19 cellular contexts compared by ENCODE assay signal in the genomic region with DNA sequence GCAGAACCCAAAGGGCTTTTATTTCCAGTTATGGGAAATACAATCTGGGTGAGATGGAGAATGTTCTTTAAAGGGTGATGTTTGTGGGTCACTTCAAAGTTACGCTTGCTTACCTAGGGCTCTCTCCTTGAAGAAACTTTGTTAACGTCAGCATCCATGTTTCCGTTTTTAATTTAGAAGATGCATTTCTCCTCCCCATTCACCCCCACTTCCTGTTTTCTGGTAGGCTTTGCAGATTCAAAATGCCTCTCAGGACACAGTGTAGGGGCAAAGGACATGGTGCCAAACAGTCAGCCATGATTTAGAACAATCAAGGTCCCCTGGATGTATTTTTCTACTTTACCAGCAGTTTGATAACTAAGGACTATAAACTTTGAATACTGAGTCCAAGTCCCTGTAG. TPM values are rescaled to one million over a fixed set of nuclear protein-coding genes. Genes with fewer than 3 reads are reported as not detected.
DNase-seq lines count a peak whose midpoint lies in the region; ATAC-seq, FAIRE-seq and TF ChIP-seq lines count a peak whose summit lies in the region.
"Had no signal": no experiment of that assay in that cellular context is flagged by ENCODE, and none has a peak within 500 bp of the region (broad histone marks: within the 10 kb centered on the region; RNA-seq: fewer than 3 reads in every experiment).

No MANE protein-coding gene starts in this region.

- H2BK20ac ChIP-seq in H1 (ENCODE audit: low read length), result no peak overlapping the region

- H3K4ac ChIP-seq in H1 (replicated peaks; ENCODE audit: insufficient read length, low read depth, low read length), result no peak overlapping the region

- no peak overlapping the region for H3K9ac ChIP-seq in OCI-LY3 (ENCODE audit: low read length)
- H3K9ac ChIP-seq in H1 (replicated peaks in 1 of 4; ENCODE audit: extremely low read depth in 1 of 4, low read depth in 3 of 4, low read length in 3 of 4), result no peak overlapping the region

- no peak overlapping the region for H3K23ac ChIP-seq in H1 (ENCODE audit: insufficient read length)

- FAIRE-seq in H1 (lab: Jason Lieb, UNC) (no peak), RCC 7860 (lab: Jason Lieb, UNC) (no peak)
- FAIRE-seq: GM19239, H54 had no signal

- TF ChIP-seq RAD21 in H1 (IDR thresholded peaks at IDR 0.05 in 1 of 2, conservative IDR thresholded peaks at IDR 0.05 in 1 of 2; ENCODE audit: low read depth in 2 of 2, low read length in 2 of 2), result no peak

- H3K4me1 Mint-ChIP-seq in nephron, result peaks cover 11% of the 10 kb centered on the region
- no peaks in the 10 kb centered on the region for H3K4me1 Mint-ChIP-seq in activated T-helper 17 cell treated with anti-CD3 and anti-CD28 coated beads, Interleukin-2, amount 50 U/mL, for 72 hours
- H3K4me1 Mint-ChIP-seq: CD4-positive, alpha-beta memory T cell had no signal

- H2BK15ac ChIP-seq in H1 (ENCODE audit: low read length), result no peak overlapping the region

- H3K9me3 Mint-ChIP-seq in nephron, result no peaks in the 10 kb centered on the region
- H3K9me3 Mint-ChIP-seq in activated T-helper 17 cell treated with anti-CD3 and anti-CD28 coated beads, Interleukin-2, amount 50 U/mL, for 72 hours, result no peaks in the 10 kb centered on the region
- H3K9me3 Mint-ChIP-seq: CD4-positive, alpha-beta memory T cell; GM23338 had no signal

- H2AFZ ChIP-seq in OCI-LY3 (ENCODE audit: low read depth, low read length), result no peak overlapping the region
- H2AFZ ChIP-seq in H1 (ENCODE audit: low read length), result 0 out of 2 replicates have a peak overlapping the region, but pooled peaks have one; percentile 59
- H2AFZ ChIP-seq: GM23338 had no signal

- H4K91ac ChIP-seq in H1 (replicated peaks; ENCODE audit: insufficient read length, low read length), result no peak overlapping the region

- H3K4me2 ChIP-seq in OCI-LY3 (ENCODE audit: low read length) (peak overlapping the region; percentile 72), H1 (ENCODE audit: insufficient read depth in 1 of 2, low read depth in 2 of 2, low read length in 2 of 2) (no peak overlapping the region)
- H3K4me2 ChIP-seq: GM23338 had no signal

- 95% methylated on average over 3 of the region's 3 CpGs; no CpG with 5 or more reads in 1 of the 2 experiments for WGBS in H1 (ENCODE audit: extremely low coverage in 1 of 2, insufficient coverage in 1 of 2, insufficient read length in 1 of 2, insufficient replicate concordance in 2 of 2, low coverage in 1 of 2, low lambda C conversion rate in 2 of 2, missing lambda C conversion rate in 1 of 2), 2 experiments

- no peak overlapping the region for H2AK5ac ChIP-seq in H1 (ENCODE audit: low read depth, low read length)

- H3K79me1 ChIP-seq in H1 (ENCODE audit: low read depth, low read length), result no peaks in the 10 kb centered on the region

- no peak overlapping the region for H2BK5ac ChIP-seq in H1 (ENCODE audit: low read depth, low read length)

- H3K36me3 Mint-ChIP-seq in nephron (ENCODE audit: low read depth), result no peaks in the 10 kb centered on the region
- H3K36me3 Mint-ChIP-seq in activated T-helper 17 cell treated with anti-CD3 and anti-CD28 coated beads, Interleukin-2, amount 50 U/mL, for 72 hours (ENCODE audit: low read depth), result no peaks in the 10 kb centered on the region
- H3K36me3 Mint-ChIP-seq: CD4-positive, alpha-beta memory T cell had no signal

- H3K27me3 Mint-ChIP-seq in nephron (ENCODE audit: low read depth), result no peaks in the 10 kb centered on the region
- H3K27me3 Mint-ChIP-seq in activated T-helper 17 cell treated with anti-CD3 and anti-CD28 coated beads, Interleukin-2, amount 50 U/mL, for 72 hours, result peaks cover 5% of the 10 kb centered on the region

- TF ChIP-seq CTCF in OCI-LY3 (IDR thresholded peaks at IDR 0.05; ENCODE audit: low read depth, low read length) (no peak), H1 (IDR thresholded peaks at IDR 0.05; ENCODE audit: control extremely low read depth in 1 of 3, insufficient read depth in 1 of 3, low read depth in 1 of 3, low read length in 3 of 3) (no peak), nephron (IDR thresholded peaks at IDR 0.05; ENCODE audit: unreplicated experiment in 3 of 3) (no peak)

- H3K79me2 ChIP-seq in OCI-LY3 (ENCODE audit: low read length) (no peaks in the 10 kb centered on the region), H1 (ENCODE audit: control insufficient read depth in 1 of 2, insufficient read depth in 2 of 2, low read length in 2 of 2) (no peaks in the 10 kb centered on the region)

- CTCF ChIA-PET in H1 (lab: Charles Lee; ENCODE audit: partially characterized antibody), result no interaction called here

- peak overlapping the region; percentile 64 to 76 (median 76) for H3K27ac Mint-ChIP-seq in nephron
- no peak overlapping the region for H3K27ac Mint-ChIP-seq in activated T-helper 17 cell treated with anti-CD3 and anti-CD28 coated beads, Interleukin-2, amount 50 U/mL, for 72 hours
- H3K27ac Mint-ChIP-seq: CD4-positive, alpha-beta memory T cell; GM23338 had no signal

- no peak overlapping the region for H3K56ac ChIP-seq in H1 (replicated peaks; ENCODE audit: insufficient read length, low read depth, low read length)

- DNase-seq in RPMI8226 (peak; percentile 59), H1 (ENCODE audit: low read depth in 1 of 2, low spot score in 2 of 2) (no peak), H7 (no peak), NCI-H524 treated with DMSO at 0.1 percent for 48 hours (lab: John Stamatoyannopoulos, UW) (no peak), RCC 7860 (ENCODE audit: low spot score) (no peak)
- DNase-seq: C1 segment of cervical spinal cord; Calu3; CD4-positive, alpha-beta memory T cell; COR-L47; DMS53; DMS79 treated with DMSO at 0.1 percent for 48 hours; GF-D8; HCEC 1CT had no signal

- H3K4me3 Mint-ChIP-seq in nephron, result no peak overlapping the region
- H3K4me3 Mint-ChIP-seq in activated T-helper 17 cell treated with anti-CD3 and anti-CD28 coated beads, Interleukin-2, amount 50 U/mL, for 72 hours, result no peak overlapping the region
- H3K4me3 Mint-ChIP-seq: CD4-positive, alpha-beta memory T cell; GM23338 had no signal

- H3K36me3 ChIP-seq in OCI-LY3 (replicated peaks; ENCODE audit: low read depth, low read length), result no peaks in the 10 kb centered on the region
- H3K36me3 ChIP-seq in H1 (ENCODE audit: control insufficient read depth in 2 of 4, insufficient read depth in 4 of 4, low read length in 3 of 4), result no peaks in the 10 kb centered on the region
- no peaks in the 10 kb centered on the region for H3K36me3 ChIP-seq in H7 (replicated peaks; ENCODE audit: control insufficient read depth, insufficient read depth, low read length)

- no peak overlapping the region for H3K14ac ChIP-seq in H1 (ENCODE audit: insufficient read length)

- no peak overlapping the region for H3K18ac ChIP-seq in H1 (ENCODE audit: extremely low read depth, low read length)

- H3K9me3 ChIP-seq in OCI-LY3 (ENCODE audit: insufficient read depth, low read length) (no peaks in the 10 kb centered on the region), H1 (ENCODE audit: insufficient read depth in 2 of 2, low read depth in 1 of 2, low read length in 1 of 2) (no peaks in the 10 kb centered on the region)

- no peak overlapping the region for H2BK12ac ChIP-seq in H1 (ENCODE audit: low read depth, low read length)

- no peak overlapping the region for H2BK120ac ChIP-seq in H1 (replicated peaks; ENCODE audit: low read depth, low read length)

- no peaks in the 10 kb centered on the region for H4K20me1 ChIP-seq in OCI-LY3 (ENCODE audit: insufficient read depth, low read length)
- no peaks in the 10 kb centered on the region for H4K20me1 ChIP-seq in H1 (replicated peaks in 1 of 2; ENCODE audit: control insufficient read depth in 1 of 2, insufficient read depth in 2 of 2, low read length in 2 of 2)

- no peak for TF ChIP-seq POLR2A in H1 (IDR thresholded peaks at IDR 0.05; ENCODE audit: control extremely low read depth in 1 of 2, low read depth in 2 of 2, low read length in 2 of 2)

- H4K5ac ChIP-seq in H1 (ENCODE audit: insufficient read length, low read depth, low read length), result no peak overlapping the region

- no peaks in the 10 kb centered on the region for H3K23me2 ChIP-seq in H1 (ENCODE audit: low read depth, low read length)

- H3K4me3 ChIP-seq in OCI-LY3 (ENCODE audit: low read length), result no peak overlapping the region
- no peak overlapping the region for H3K4me3 ChIP-seq in H1 (ENCODE audit: extremely low read depth in 1 of 4, insufficient read depth in 2 of 4, low read depth in 3 of 4, low read length in 4 of 4)
- H3K4me3 ChIP-seq in H7 (ENCODE audit: insufficient read depth, low read depth, low read length), result no peak overlapping the region
- H3K4me3 ChIP-seq: GM23338 had no signal

- H3K4me1 ChIP-seq in OCI-LY3 (ENCODE audit: low read length) (peaks cover 34% of the 10 kb centered on the region), H1 (replicated peaks in 1 of 4; ENCODE audit: control insufficient read depth in 3 of 4, insufficient read depth in 4 of 4, low read length in 3 of 4) (peaks cover 0 to 7% (median 3%) of the 10 kb centered on the region in 4 experiments; a peak in 4 of 7 replicates)

- TF ChIP-seq EP300 in H1 (IDR thresholded peaks at IDR 0.05; ENCODE audit: borderline replicate concordance in 1 of 2, low read depth in 2 of 2, low read length in 2 of 2), result no peak

- H4K8ac ChIP-seq in H1 (ENCODE audit: extremely low read depth, insufficient read depth, low read length), result no peak overlapping the region

- H3K27ac ChIP-seq in OCI-LY3 (ENCODE audit: low read length), result no peak overlapping the region
- H3K27ac ChIP-seq in H1 (ENCODE audit: low read depth, low read length), result no peak overlapping the region

- ATAC-seq in activated T-helper 17 cell treated with anti-CD3 and anti-CD28 coated beads, Interleukin-2, amount 50 U/mL, for 72 hours (replicated peaks), result no peak
- ATAC-seq: GM23338 had no signal

- peaks cover 12% of the 10 kb centered on the region; the same call in 1 of the 2 replicates for H3K27me3 ChIP-seq in OCI-LY3 (ENCODE audit: low read depth, low read length)
- H3K27me3 ChIP-seq in H1 (replicated peaks in 1 of 4; ENCODE audit: control insufficient read depth in 3 of 4, extremely low read depth in 1 of 4, insufficient read depth in 3 of 4, low read length in 3 of 4), result no peaks in the 10 kb centered on the region
- H3K27me3 ChIP-seq in H7 (ENCODE audit: control insufficient read depth, insufficient read depth, low read length), result no peaks in the 10 kb centered on the region

- POLR2A ChIA-PET in H1 (lab: Charles Lee; ENCODE audit: partially characterized antibody), result no interaction called here

RNA-seq across cellular contexts. Expression of gene RPS12, which starts 49.5 kb away (rescaled TPM):
- 1,733 and 1,771 TPM in 2 replicates for total RNA-seq in H1 (2021; fragmentation: NEBNext Ultra II Directional; extraction: Animal tissue kit (Norgen Biotek cat#: 25700))
- polyA plus RNA-seq in H1 (2011; rRNA removed), result 7,878 and 9,013 TPM in 2 replicates
- 8,410 TPM for polyA plus RNA-seq in H1 (2011; cell fraction: cytosol; rRNA removed)
- 2,768 TPM for polyA plus RNA-seq in H1 (2011; cell fraction: nucleus; rRNA removed)
- 3,427 to 4,994 TPM (median 4,597 TPM) in 4 replicates for polyA plus RNA-seq in H1 (2012, experiment 1 of 2)
- polyA plus RNA-seq in H1 (2012, experiment 2 of 2), result 3,691 TPM
- 3,007 TPM for polyA plus RNA-seq in H1 (2013, experiment 1 of 2)
- polyA plus RNA-seq in H1 (2013, experiment 2 of 2), result 3,236 TPM
- 2,795 and 3,266 TPM in 2 replicates for polyA minus RNA-seq in H1 (2011; rRNA and poly(A)+ RNA removed)
- 1,027 TPM for polyA minus RNA-seq in H1 (2011; cell fraction: cytosol; rRNA and poly(A)+ RNA removed)
- polyA minus RNA-seq in H1 (2011; cell fraction: nucleus; rRNA and poly(A)+ RNA removed), result 998 TPM
- total RNA-seq in H7 (2014; rRNA removed; shearing (Covaris generic)), result 2,887 and 2,908 TPM in 2 replicates
- 1,000 to 10,000 TPM; 1,467 to 1,579 TPM for total RNA-seq in activated T-helper 17 cell treated with anti-CD3 and anti-CD28 coated beads, Interleukin-2, amount 50 U/mL, for 72 hours
